In the genomic region with DNA sequence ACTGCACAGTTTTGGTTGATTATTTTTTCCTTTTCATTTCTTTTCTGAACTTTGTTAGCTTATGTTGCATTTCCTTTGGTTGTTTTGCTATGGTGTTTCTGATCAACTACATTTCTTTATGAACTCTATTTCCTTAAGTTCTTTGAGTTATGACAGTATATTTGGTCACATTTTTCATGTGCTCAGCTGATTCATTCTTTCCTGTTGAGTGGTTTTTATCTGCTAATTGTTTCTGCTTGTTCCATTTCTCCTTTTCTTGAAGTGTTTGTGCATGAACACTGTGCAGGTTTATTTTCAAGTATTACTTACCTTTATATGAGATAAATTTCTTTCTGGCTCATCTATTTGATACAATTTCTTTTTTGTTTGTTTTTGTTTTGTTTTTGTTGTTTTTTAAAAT, we compare ENCODE assay signal across 1 cellular context.
TF ChIP-seq lines count a peak whose summit lies in the region.

No MANE protein-coding gene starts in this region.

TF ChIP-seq in SK-N-SH, 30 proteins besides CTCF, POLR2A, EP300 and RAD21 (continued from another document):
- TF ChIP-seq REST (IDR thresholded peaks at IDR 0.05; ENCODE audit: low read depth, low read length) (no peak), TCF12 (IDR thresholded peaks at IDR 0.05) (no peak), ZBTB33 (IDR thresholded peaks at IDR 0.05; ENCODE audit: borderline replicate concordance, low read depth) (no peak), SMC3 (IDR thresholded peaks at IDR 0.05; ENCODE audit: low read depth, low read length) (no peak), EZH2phosphoT487 (IDR thresholded peaks at IDR 0.05; ENCODE audit: borderline replicate concordance, low read depth) (no peak), GATA2 (CRISPR knock-in tag; IDR thresholded peaks at IDR 0.05) (no peak)
